Comparison of ENCODE assay signal across 27 cellular contexts in genomic region chr17:22304667-22305303, GRCh38.
"Had no signal": no experiment of that assay in that cellular context is flagged by ENCODE, and none has a peak within 500 bp of the region (broad histone marks: within the 10 kb centered on the region; RNA-seq: fewer than 3 reads in every experiment).

No MANE protein-coding gene starts in this region.

- H3K27ac ChIP-seq: ascending aorta, breast epithelium, cardiac muscle cell, colonic mucosa, epithelial cell of prostate had no signal

- H3K9me3 ChIP-seq: ascending aorta, colonic mucosa had no signal

- H3K27me3 ChIP-seq: ascending aorta, breast epithelium, cardiac muscle cell, colonic mucosa had no signal

- H3K36me3 Mint-ChIP-seq: activated naive CD8-positive, alpha-beta T cell treated with anti-CD3 and anti-CD28 coated beads, Interleukin-2, amount 10 ng/mL, durations not matched to agents 7 days and 5 days; brain had no signal

- H3K4me1 Mint-ChIP-seq: activated CD4-positive, alpha-beta T cell treated with anti-CD3 and anti-CD28 coated beads for 36 hours; activated CD4-positive, alpha-beta T cell treated with anti-CD3 and anti-CD28 coated beads, Interleukin-2, amount 10 ng/mL, durations not matched to agents 24 days and 14 days; activated CD8-positive, alpha-beta memory T cell treated with anti-CD3 and anti-CD28 coated beads, Interleukin-2, amount 10 ng/mL, durations not matched to agents 7 days and 5 days; activated naive CD4-positive, alpha-beta T cell treated with anti-CD3 and anti-CD28 coated beads, Interleukin-2, amount 10 ng/mL, durations not matched to agents 7 days and 5 days; activated naive CD8-positive, alpha-beta T cell treated with anti-CD3 and anti-CD28 coated beads, Interleukin-2, amount 10 ng/mL, durations not matched to agents 7 days and 5 days; brain had no signal

- H3K27me3 Mint-ChIP-seq: activated CD4-positive, alpha-beta memory T cell treated with anti-CD3 and anti-CD28 coated beads for 36 hours; activated CD4-positive, alpha-beta T cell treated with anti-CD3 and anti-CD28 coated beads for 36 hours; activated CD4-positive, alpha-beta T cell treated with anti-CD3 and anti-CD28 coated beads, Interleukin-2, amount 10 ng/mL, durations not matched to agents 24 days and 14 days; activated CD8-positive, alpha-beta memory T cell treated with anti-CD3 and anti-CD28 coated beads, Interleukin-2, amount 10 ng/mL, durations not matched to agents 7 days and 5 days; activated naive CD4-positive, alpha-beta T cell treated with anti-CD3 and anti-CD28 coated beads, Interleukin-2, amount 10 ng/mL, durations not matched to agents 7 days and 5 days; activated naive CD8-positive, alpha-beta T cell treated with anti-CD3 and anti-CD28 coated beads, Interleukin-2, amount 10 ng/mL, durations not matched to agents 7 days and 5 days had no signal

- ATAC-seq: activated CD4-positive, alpha-beta T cell treated with anti-CD3 and anti-CD28 coated beads for 36 hours; activated CD8-positive, alpha-beta memory T cell treated with anti-CD3 and anti-CD28 coated beads, Interleukin-2, amount 10 ng/mL, durations not matched to agents 7 days and 5 days; activated CD8-positive, alpha-beta T cell treated with anti-CD3 and anti-CD28 coated beads, Interleukin-2, amount 10 ng/mL, durations not matched to agents 7 days and 5 days; activated naive CD4-positive, alpha-beta T cell treated with anti-CD3 and anti-CD28 coated beads, Interleukin-2, amount 50 U/mL, for 72 hours had no signal

- H3K4me3 Mint-ChIP-seq: activated CD4-positive, alpha-beta memory T cell treated with anti-CD3 and anti-CD28 coated beads for 36 hours; activated CD4-positive, alpha-beta T cell treated with anti-CD3 and anti-CD28 coated beads for 36 hours; activated CD4-positive, alpha-beta T cell treated with anti-CD3 and anti-CD28 coated beads, Interleukin-2, amount 10 ng/mL, durations not matched to agents 24 days and 14 days; activated CD8-positive, alpha-beta memory T cell treated with anti-CD3 and anti-CD28 coated beads, Interleukin-2, amount 10 ng/mL, durations not matched to agents 7 days and 5 days; activated CD8-positive, alpha-beta T cell treated with anti-CD3 and anti-CD28 coated beads, Interleukin-2, amount 10 ng/mL, durations not matched to agents 7 days and 5 days; activated naive CD4-positive, alpha-beta T cell treated with anti-CD3 and anti-CD28 coated beads, Interleukin-2, amount 10 ng/mL, durations not matched to agents 7 days and 5 days; activated naive CD8-positive, alpha-beta T cell treated with anti-CD3 and anti-CD28 coated beads, Interleukin-2, amount 10 ng/mL, durations not matched to agents 7 days and 5 days; brain had no signal

- H3K4me3 ChIP-seq: ascending aorta, breast epithelium, cardiac muscle cell, colonic mucosa had no signal

- H3K36me3 ChIP-seq: ascending aorta, breast epithelium, cardiac muscle cell, colonic mucosa had no signal

- DNase-seq: activated CD4-positive, alpha-beta memory T cell treated with anti-CD3 and anti-CD28 coated beads for 36 hours; activated CD4-positive, alpha-beta T cell treated with anti-CD3 and anti-CD28 coated beads for 36 hours; activated CD4-positive, alpha-beta T cell treated with anti-CD3 and anti-CD28 coated beads, Interleukin-2, amount 10 ng/mL, durations not matched to agents 24 days and 14 days; activated CD4-positive, CD25-positive, alpha-beta regulatory T cell; activated CD4-positive, CD25-positive, alpha-beta regulatory T cell treated with anti-CD3 and anti-CD28 coated beads, Interleukin-2, amount 50 U/mL, for 72 hours; activated CD8-positive, alpha-beta memory T cell treated with anti-CD3 and anti-CD28 coated beads, Interleukin-2, amount 10 ng/mL, durations not matched to agents 7 days and 5 days; activated CD8-positive, alpha-beta memory T cell treated with anti-CD3 and anti-CD28 coated beads, Interleukin-2, amount 50 U/mL, for 4 hours; activated CD8-positive, alpha-beta T cell treated with anti-CD3 and anti-CD28 coated beads, Interleukin-2, amount 10 ng/mL, durations not matched to agents 7 days and 5 days; activated gamma-delta T cell; activated naive CD4-positive, alpha-beta T cell; activated naive CD4-positive, alpha-beta T cell treated with anti-CD3 and anti-CD28 coated beads, Interleukin-2, amount 10 ng/mL, durations not matched to agents 7 days and 5 days; activated naive CD8-positive, alpha-beta T cell treated with anti-CD3 and anti-CD28 coated beads, Interleukin-2, amount 10 ng/mL, durations not matched to agents 7 days and 5 days; activated T-cell treated with anti-CD3 and anti-CD28 coated beads, Interleukin-2, amount 50 U/mL, for 1 hour; activated T-cell treated with anti-CD3 and anti-CD28 coated beads, Interleukin-2, amount 50 U/mL, for 48 hours; central memory CD4-positive, alpha-beta T cell; cerebellar nuclear complex; colonic mucosa; effector CD8-positive, alpha-beta T cell; foreskin fibroblast; head of caudate nucleus; T-helper 2 cell had no signal

- H3K4me1 ChIP-seq: ascending aorta, breast epithelium, colonic mucosa had no signal

- H3K27ac Mint-ChIP-seq: activated CD4-positive, alpha-beta memory T cell treated with anti-CD3 and anti-CD28 coated beads for 36 hours; activated CD4-positive, alpha-beta T cell treated with anti-CD3 and anti-CD28 coated beads for 36 hours; activated CD4-positive, alpha-beta T cell treated with anti-CD3 and anti-CD28 coated beads, Interleukin-2, amount 10 ng/mL, durations not matched to agents 24 days and 14 days; activated CD8-positive, alpha-beta memory T cell treated with anti-CD3 and anti-CD28 coated beads, Interleukin-2, amount 10 ng/mL, durations not matched to agents 7 days and 5 days; activated CD8-positive, alpha-beta T cell treated with anti-CD3 and anti-CD28 coated beads, Interleukin-2, amount 10 ng/mL, durations not matched to agents 7 days and 5 days; activated naive CD4-positive, alpha-beta T cell treated with anti-CD3 and anti-CD28 coated beads, Interleukin-2, amount 50 U/mL, for 72 hours; activated naive CD8-positive, alpha-beta T cell treated with anti-CD3 and anti-CD28 coated beads, Interleukin-2, amount 10 ng/mL, durations not matched to agents 7 days and 5 days; brain had no signal
